In genomic region chr11:518463-519202, GRCh38 we compare ENCODE assay signal across 8 cellular contexts. TPM values are rescaled to one million over a fixed set of nuclear protein-coding genes. Genes with fewer than 3 reads are reported as not detected.
DNase-seq lines count a peak whose midpoint lies in the region; ATAC-seq, FAIRE-seq and TF ChIP-seq lines count a peak whose summit lies in the region.

No MANE protein-coding gene starts in this region.

- FAIRE-seq in HepG2 (lab: Jason Lieb, UNC) = no peak

- H3K27me3 ChIP-seq in WERI-Rb-1 (ENCODE audit: insufficient read depth, low read depth, severe bottlenecking) (no peaks in the 10 kb centered on the region), HepG2 (ENCODE audit: control insufficient read depth in 1 of 2, insufficient read depth in 2 of 2, low read length in 2 of 2) (no peaks in the 10 kb centered on the region)

- 47% methylated on average over 30 of the region's 74 CpGs for WGBS in HepG2 (ENCODE audit: low lambda C conversion rate)

- H3K4me3 ChIP-seq in AG09309 (ENCODE audit: control insufficient read depth, low read depth, low read length) (peak overlapping the region; percentile 14; the same call in 1 of the 2 replicates), WERI-Rb-1 (ENCODE audit: low read depth, low read length) (no peak overlapping the region), HepG2 (replicated peaks in 1 of 3; ENCODE audit: insufficient read depth in 1 of 3, low read depth in 2 of 3, low read length in 3 of 3) (peak overlapping the region in 2 of 3 experiments; percentile 22 to 41; a peak in 4 of 6 replicates)

- peak; percentile 58 for TF ChIP-seq CTCF in AG09309 (IDR thresholded peaks at IDR 0.05; ENCODE audit: control insufficient read depth, insufficient read depth, low read depth, low read length, missing control alignments)
- TF ChIP-seq CTCF in WERI-Rb-1 (IDR thresholded peaks at IDR 0.05; ENCODE audit: low read depth, low read length) = peak; percentile 70
- TF ChIP-seq CTCF in HepG2 (CRISPR knock-in tag; IDR thresholded peaks at IDR 0.05) = peak; percentile 90

- ATAC-seq in HG03520 (IDR thresholded peaks at IDR 0.05; ENCODE audit: unreplicated experiment) (peak; percentile 76), HepG2 (peak; percentile 96)

- peak; percentile 99 for TF ChIP-seq RAD21 in HepG2 (CRISPR knock-in tag; IDR thresholded peaks at IDR 0.05)

- peak overlapping the region; percentile 62 for H3K4me2 ChIP-seq in HepG2 (ENCODE audit: low read depth, low read length)

- POLR2A ChIA-PET in HepG2 (lab: Yijun Ruan, JAX) = interaction anchor here (0.9 to 1.9 kb wide), 8 partner anchors 10 to 301 kb away, joined by 3 to 7 read pairs (median 4); partner anchors contain the start of genes EPS8L2 and RNH1

- DNase-seq in AG09309 (ENCODE audit: low read depth) = peak; percentile 94
- peak; percentile 82 for DNase-seq in WERI-Rb-1
- DNase-seq in cerebellum (ENCODE audit: low spot score) = peak; percentile 93
- peak; percentile 90 for DNase-seq in HepG2 (ENCODE audit: low spot score)
- DNase-seq in stimulated activated CD4-positive, alpha-beta T cell treated with anti-CD3 and anti-CD28 coated beads, Interleukin-4, amount 100 ng/mL, for 1 hour = peak; percentile 86
- DNase-seq in midbrain (lab: John Stamatoyannopoulos, UW) = no peak

- H3K9me3 ChIP-seq in WERI-Rb-1 (ENCODE audit: severe bottlenecking) (peaks cover 9% of the 10 kb centered on the region), HepG2 (ENCODE audit: low read length) (no peaks in the 10 kb centered on the region)

- H4K20me1 ChIP-seq in HepG2 (ENCODE audit: insufficient read depth, low read length) = no peaks in the 10 kb centered on the region

- H3K9ac ChIP-seq in HepG2 (ENCODE audit: insufficient read depth, low read depth, low read length) = peak overlapping the region; percentile 49

- H2AFZ ChIP-seq in HepG2 (ENCODE audit: low read length) = no peak overlapping the region

- intact Hi-C loops in HepG2 (cut with micrococcal nuclease; ENCODE audit: unreplicated experiment) = no loop called here

- CTCF ChIA-PET in HepG2 (lab: Yijun Ruan, JAX; ENCODE audit: low intra/inter-chr PET ratio, low total read pairs) = interaction anchor here (1.5 to 2.0 kb wide), 4 partner anchors 12 to 78 kb away, joined by 5 to 20 read pairs (median 9); partner anchors contain the start of genes PTDSS2 and RNH1

- TF ChIP-seq POLR2A in GM18951 (IDR thresholded peaks at IDR 0.05; ENCODE audit: extremely low read depth, insufficient read depth, insufficient read length) (peak; percentile 42), HepG2 (IDR thresholded peaks at IDR 0.05; ENCODE audit: insufficient read depth in 1 of 2, low read depth in 2 of 2, low read length in 2 of 2) (no peak)

- peak overlapping the region; percentile 23; the same call in 1 of the 2 replicates for H3K27ac ChIP-seq in WERI-Rb-1
- H3K27ac ChIP-seq in HepG2 (ENCODE audit: extremely low read length, insufficient read depth, low read length) = peak overlapping the region; percentile 72

- in situ Hi-C loops in GM18951 (cut with MboI; ENCODE audit: low sequenced_read_pairs, unreplicated experiment) = no loop called here
- in situ Hi-C loops in HepG2 (cut with HindIII; ENCODE audit: extremely low pct_ligation_motif_present, low pct_unique_long_range_greater_than_20kb) = no loop called here

- no TSS peak for BruUV-seq in HepG2 (replicated peaks; lab: Mats Ljungman, UMichigan)

- H3K36me3 ChIP-seq in WERI-Rb-1 (no peaks in the 10 kb centered on the region; the same call in 1 of the 2 replicates), HepG2 (replicated peaks in 1 of 2; ENCODE audit: control insufficient read depth in 1 of 2, insufficient read depth in 2 of 2, low read length in 2 of 2) (no peaks in the 10 kb centered on the region; a peak in 1 of 5 replicates)

- H3K79me2 ChIP-seq in HepG2 (ENCODE audit: insufficient read depth, low read length) = no peaks in the 10 kb centered on the region

- peaks cover 37% of the 10 kb centered on the region for H3K4me1 ChIP-seq in HepG2 (ENCODE audit: insufficient read depth, low read length)

- TF ChIP-seq EP300 in HepG2 (IDR thresholded peaks at IDR 0.05; ENCODE audit: low read depth in 2 of 2, low read length in 2 of 2) (no peak), HepG2 (CRISPR knock-in tag; IDR thresholded peaks at IDR 0.05; ENCODE audit: borderline replicate concordance) (no peak)

RNA-seq across cellular contexts. Expression of gene RNH1, which starts 11.6 kb away (rescaled TPM):
- total RNA-seq in cerebellum (33.9 TPM), HepG2 (2016; rRNA removed; fragmentation: Illumina TruSeq; extraction: Trizol) (74.1 and 81.3 TPM in 2 replicates)
- 28.3 and 31.4 TPM in 2 replicates for total RNA-seq in HepG2 (2016; cell fraction: cytosol; rRNA removed; fragmentation: Illumina TruSeq; extraction: Trizol; ENCODE audit: low read depth)
- 73.0 and 77.2 TPM in 2 replicates for total RNA-seq in HepG2 (2016; cell fraction: insoluble cytoplasmic fraction; rRNA removed; fragmentation: Illumina TruSeq; extraction: Trizol)
- total RNA-seq in HepG2 (2016; cell fraction: membrane; rRNA removed; fragmentation: Illumina TruSeq; extraction: Trizol) = 30.6 and 37.6 TPM in 2 replicates
- 39.1 and 43.2 TPM in 2 replicates for total RNA-seq in HepG2 (2016; cell fraction: nucleus; rRNA removed; fragmentation: Illumina TruSeq; extraction: Trizol)
- 36.0 and 51.4 TPM in 2 replicates for polyA plus RNA-seq in HepG2 (2011; rRNA removed)
- polyA plus RNA-seq in HepG2 (2011; cell fraction: cytosol; rRNA removed) = 30.1 and 56.0 TPM in 2 replicates
- 135 and 166 TPM in 2 replicates for polyA plus RNA-seq in HepG2 (2011; cell fraction: nucleus; rRNA removed)
- polyA plus RNA-seq in HepG2 (2012) = 42.4 and 61.5 TPM in 2 replicates
- polyA plus RNA-seq in HepG2 (2016; cell fraction: cytosol; fragmentation: Illumina TruSeq; extraction: Trizol; ENCODE audit: low read depth) = 14.2 and 15.8 TPM in 2 replicates
- polyA plus RNA-seq in HepG2 (2016; cell fraction: insoluble cytoplasmic fraction; fragmentation: Illumina TruSeq; extraction: Trizol; ENCODE audit: low read depth) = 62.8 and 84.3 TPM in 2 replicates
- polyA plus RNA-seq in HepG2 (2016; cell fraction: membrane; fragmentation: Illumina TruSeq; extraction: Trizol; ENCODE audit: low read depth) = 21.1 and 22.9 TPM in 2 replicates
- polyA plus RNA-seq in HepG2 (2016; cell fraction: nucleus; fragmentation: Illumina TruSeq; extraction: Trizol; ENCODE audit: insufficient read depth, low read depth) = 61.8 and 67.0 TPM in 2 replicates
- polyA minus RNA-seq in HepG2 (2011; rRNA and poly(A)+ RNA removed; ENCODE audit: low replicate concordance) = 72.2 and 124 TPM in 2 replicates
- 42.7 and 46.3 TPM in 2 replicates for polyA minus RNA-seq in HepG2 (2011; cell fraction: cytosol; rRNA and poly(A)+ RNA removed)
- polyA minus RNA-seq in HepG2 (2011; cell fraction: nucleus; rRNA and poly(A)+ RNA removed) = 49.1 and 49.3 TPM in 2 replicates

RNA-seq across cellular contexts. Expression of gene HRAS, which starts 16.7 kb away (rescaled TPM):
- total RNA-seq in cerebellum = 16.2 TPM
- total RNA-seq in HepG2 (2016; rRNA removed; fragmentation: Illumina TruSeq; extraction: Trizol) = 47.5 and 50.0 TPM in 2 replicates
- 97.1 and 126 TPM in 2 replicates for total RNA-seq in HepG2 (2016; cell fraction: cytosol; rRNA removed; fragmentation: Illumina TruSeq; extraction: Trizol; ENCODE audit: low read depth)
- total RNA-seq in HepG2 (2016; cell fraction: insoluble cytoplasmic fraction; rRNA removed; fragmentation: Illumina TruSeq; extraction: Trizol) = 35.7 and 53.4 TPM in 2 replicates
- 106 and 128 TPM in 2 replicates for total RNA-seq in HepG2 (2016; cell fraction: membrane; rRNA removed; fragmentation: Illumina TruSeq; extraction: Trizol)
- total RNA-seq in HepG2 (2016; cell fraction: nucleus; rRNA removed; fragmentation: Illumina TruSeq; extraction: Trizol) = 23.1 and 23.7 TPM in 2 replicates
- polyA plus RNA-seq in HepG2 (2011; rRNA removed) = 32.9 TPM in 2 replicates
- 29.5 and 42.1 TPM in 2 replicates for polyA plus RNA-seq in HepG2 (2011; cell fraction: cytosol; rRNA removed)
- polyA plus RNA-seq in HepG2 (2011; cell fraction: nucleus; rRNA removed) = 62.4 and 65.1 TPM in 2 replicates
- 15.4 and 32.7 TPM in 2 replicates for polyA plus RNA-seq in HepG2 (2012)
- polyA plus RNA-seq in HepG2 (2016; cell fraction: cytosol; fragmentation: Illumina TruSeq; extraction: Trizol; ENCODE audit: low read depth) = 120 and 151 TPM in 2 replicates
- polyA plus RNA-seq in HepG2 (2016; cell fraction: insoluble cytoplasmic fraction; fragmentation: Illumina TruSeq; extraction: Trizol; ENCODE audit: low read depth) = 33.8 and 38.7 TPM in 2 replicates
- polyA plus RNA-seq in HepG2 (2016; cell fraction: membrane; fragmentation: Illumina TruSeq; extraction: Trizol; ENCODE audit: low read depth) = 96.2 and 121 TPM in 2 replicates
- 47.3 and 47.4 TPM in 2 replicates for polyA plus RNA-seq in HepG2 (2016; cell fraction: nucleus; fragmentation: Illumina TruSeq; extraction: Trizol; ENCODE audit: insufficient read depth, low read depth)
- 29.8 and 71.6 TPM in 2 replicates for polyA minus RNA-seq in HepG2 (2011; rRNA and poly(A)+ RNA removed; ENCODE audit: low replicate concordance)
- polyA minus RNA-seq in HepG2 (2011; cell fraction: cytosol; rRNA and poly(A)+ RNA removed) = 8.5 and 9.0 TPM in 2 replicates
- polyA minus RNA-seq in HepG2 (2011; cell fraction: nucleus; rRNA and poly(A)+ RNA removed) = 5.8 and 11.4 TPM in 2 replicates

RNA-seq across cellular contexts. Expression of gene LRRC56, which starts 18.7 kb away (rescaled TPM):
- 1.5 TPM for total RNA-seq in cerebellum
- total RNA-seq in HepG2 (2016; rRNA removed; fragmentation: Illumina TruSeq; extraction: Trizol) = 0.08 and 0.11 TPM in 2 replicates
- 0.10 TPM in 1 of 2 replicates, not detected in the other for total RNA-seq in HepG2 (2016; cell fraction: cytosol; rRNA removed; fragmentation: Illumina TruSeq; extraction: Trizol; ENCODE audit: low read depth)
- total RNA-seq in HepG2 (2016; cell fraction: insoluble cytoplasmic fraction; rRNA removed; fragmentation: Illumina TruSeq; extraction: Trizol) = 0.09 TPM in 2 replicates
- total RNA-seq in HepG2 (2016; cell fraction: membrane; rRNA removed; fragmentation: Illumina TruSeq; extraction: Trizol) = 0.06 and 0.07 TPM in 2 replicates
- not detected in 2 replicates for total RNA-seq in HepG2 (2016; cell fraction: nucleus; rRNA removed; fragmentation: Illumina TruSeq; extraction: Trizol)
- polyA plus RNA-seq in HepG2 (2011; rRNA removed) = 0.29 and 0.46 TPM in 2 replicates
- polyA plus RNA-seq in HepG2 (2011; cell fraction: cytosol; rRNA removed) = 0.21 and 0.22 TPM in 2 replicates
- 3.4 and 3.8 TPM in 2 replicates for polyA plus RNA-seq in HepG2 (2011; cell fraction: nucleus; rRNA removed)
- polyA plus RNA-seq in HepG2 (2012) = 0.34 and 0.59 TPM in 2 replicates
- polyA plus RNA-seq in HepG2 (2016; cell fraction: cytosol; fragmentation: Illumina TruSeq; extraction: Trizol; ENCODE audit: low read depth) = 0.05 TPM in 1 of 2 replicates, not detected in the other
- 0.19 TPM in 1 of 2 replicates, not detected in the other for polyA plus RNA-seq in HepG2 (2016; cell fraction: insoluble cytoplasmic fraction; fragmentation: Illumina TruSeq; extraction: Trizol; ENCODE audit: low read depth)
- polyA plus RNA-seq in HepG2 (2016; cell fraction: membrane; fragmentation: Illumina TruSeq; extraction: Trizol; ENCODE audit: low read depth) = 0.10 TPM in 1 of 2 replicates, not detected in the other
- 0.37 and 0.44 TPM in 2 replicates for polyA plus RNA-seq in HepG2 (2016; cell fraction: nucleus; fragmentation: Illumina TruSeq; extraction: Trizol; ENCODE audit: insufficient read depth, low read depth)
- 0.20 and 0.56 TPM in 2 replicates for polyA minus RNA-seq in HepG2 (2011; rRNA and poly(A)+ RNA removed; ENCODE audit: low replicate concordance)
- 0.30 TPM in 1 of 2 replicates, not detected in the other for polyA minus RNA-seq in HepG2 (2011; cell fraction: cytosol; rRNA and poly(A)+ RNA removed)
- 0.37 and 0.64 TPM in 2 replicates for polyA minus RNA-seq in HepG2 (2011; cell fraction: nucleus; rRNA and poly(A)+ RNA removed)

RNA-seq across cellular contexts. Expression of gene LMNTD2, which starts 41.9 kb away (rescaled TPM):
- not detected for total RNA-seq in cerebellum
- total RNA-seq in HepG2 (2016; rRNA removed; fragmentation: Illumina TruSeq; extraction: Trizol) = 0.25 and 1.1 TPM in 2 replicates
- 0.40 and 0.44 TPM in 2 replicates for total RNA-seq in HepG2 (2016; cell fraction: cytosol; rRNA removed; fragmentation: Illumina TruSeq; extraction: Trizol; ENCODE audit: low read depth)
- total RNA-seq in HepG2 (2016; cell fraction: insoluble cytoplasmic fraction; rRNA removed; fragmentation: Illumina TruSeq; extraction: Trizol) = 0.45 and 1.1 TPM in 2 replicates
- total RNA-seq in HepG2 (2016; cell fraction: membrane; rRNA removed; fragmentation: Illumina TruSeq; extraction: Trizol) = 0.79 and 1.3 TPM in 2 replicates
- total RNA-seq in HepG2 (2016; cell fraction: nucleus; rRNA removed; fragmentation: Illumina TruSeq; extraction: Trizol) = 1.3 and 1.7 TPM in 2 replicates
- polyA plus RNA-seq in HepG2 (2011; rRNA removed) = 3.1 and 3.6 TPM in 2 replicates
- 1.1 and 2.2 TPM in 2 replicates for polyA plus RNA-seq in HepG2 (2011; cell fraction: cytosol; rRNA removed)
- 50.0 and 60.4 TPM in 2 replicates for polyA plus RNA-seq in HepG2 (2011; cell fraction: nucleus; rRNA removed)
- 1.3 and 1.4 TPM in 2 replicates for polyA plus RNA-seq in HepG2 (2012)
- 0.53 and 0.78 TPM in 2 replicates for polyA plus RNA-seq in HepG2 (2016; cell fraction: cytosol; fragmentation: Illumina TruSeq; extraction: Trizol; ENCODE audit: low read depth)
- polyA plus RNA-seq in HepG2 (2016; cell fraction: insoluble cytoplasmic fraction; fragmentation: Illumina TruSeq; extraction: Trizol; ENCODE audit: low read depth) = 0.42 and 0.68 TPM in 2 replicates
- 0.96 and 1.2 TPM in 2 replicates for polyA plus RNA-seq in HepG2 (2016; cell fraction: membrane; fragmentation: Illumina TruSeq; extraction: Trizol; ENCODE audit: low read depth)
- 3.7 and 5.0 TPM in 2 replicates for polyA plus RNA-seq in HepG2 (2016; cell fraction: nucleus; fragmentation: Illumina TruSeq; extraction: Trizol; ENCODE audit: insufficient read depth, low read depth)
- 0.51 and 0.96 TPM in 2 replicates for polyA minus RNA-seq in HepG2 (2011; rRNA and poly(A)+ RNA removed; ENCODE audit: low replicate concordance)
- polyA minus RNA-seq in HepG2 (2011; cell fraction: cytosol; rRNA and poly(A)+ RNA removed) = 0.88 and 1.4 TPM in 2 replicates
- 2.6 and 3.1 TPM in 2 replicates for polyA minus RNA-seq in HepG2 (2011; cell fraction: nucleus; rRNA and poly(A)+ RNA removed)

RNA-seq across cellular contexts. Expression of gene RASSF7, which starts 42.1 kb away (rescaled TPM):
- 10.3 TPM for total RNA-seq in cerebellum
- 13.1 and 20.2 TPM in 2 replicates for total RNA-seq in HepG2 (2016; rRNA removed; fragmentation: Illumina TruSeq; extraction: Trizol)
- total RNA-seq in HepG2 (2016; cell fraction: cytosol; rRNA removed; fragmentation: Illumina TruSeq; extraction: Trizol; ENCODE audit: low read depth) = 5.4 and 5.7 TPM in 2 replicates
- total RNA-seq in HepG2 (2016; cell fraction: insoluble cytoplasmic fraction; rRNA removed; fragmentation: Illumina TruSeq; extraction: Trizol) = 13.3 and 19.7 TPM in 2 replicates
- total RNA-seq in HepG2 (2016; cell fraction: membrane; rRNA removed; fragmentation: Illumina TruSeq; extraction: Trizol) = 10.8 and 11.9 TPM in 2 replicates
- 16.7 and 17.2 TPM in 2 replicates for total RNA-seq in HepG2 (2016; cell fraction: nucleus; rRNA removed; fragmentation: Illumina TruSeq; extraction: Trizol)
- polyA plus RNA-seq in HepG2 (2011; rRNA removed) = 28.6 and 36.4 TPM in 2 replicates
- 22.3 and 49.0 TPM in 2 replicates for polyA plus RNA-seq in HepG2 (2011; cell fraction: cytosol; rRNA removed)
- polyA plus RNA-seq in HepG2 (2011; cell fraction: nucleus; rRNA removed) = 139 and 165 TPM in 2 replicates
- polyA plus RNA-seq in HepG2 (2012) = 8.9 and 12.6 TPM in 2 replicates
- 4.7 and 6.0 TPM in 2 replicates for polyA plus RNA-seq in HepG2 (2016; cell fraction: cytosol; fragmentation: Illumina TruSeq; extraction: Trizol; ENCODE audit: low read depth)
- polyA plus RNA-seq in HepG2 (2016; cell fraction: insoluble cytoplasmic fraction; fragmentation: Illumina TruSeq; extraction: Trizol; ENCODE audit: low read depth) = 12.3 and 15.9 TPM in 2 replicates
- 5.9 and 7.2 TPM in 2 replicates for polyA plus RNA-seq in HepG2 (2016; cell fraction: membrane; fragmentation: Illumina TruSeq; extraction: Trizol; ENCODE audit: low read depth)
- polyA plus RNA-seq in HepG2 (2016; cell fraction: nucleus; fragmentation: Illumina TruSeq; extraction: Trizol; ENCODE audit: insufficient read depth, low read depth) = 32.6 and 40.7 TPM in 2 replicates
- 6.7 and 39.4 TPM in 2 replicates for polyA minus RNA-seq in HepG2 (2011; rRNA and poly(A)+ RNA removed; ENCODE audit: low replicate concordance)
- 10.4 and 10.9 TPM in 2 replicates for polyA minus RNA-seq in HepG2 (2011; cell fraction: cytosol; rRNA and poly(A)+ RNA removed)
- polyA minus RNA-seq in HepG2 (2011; cell fraction: nucleus; rRNA and poly(A)+ RNA removed) = 15.2 and 17.9 TPM in 2 replicates
